In the genomic region with DNA sequence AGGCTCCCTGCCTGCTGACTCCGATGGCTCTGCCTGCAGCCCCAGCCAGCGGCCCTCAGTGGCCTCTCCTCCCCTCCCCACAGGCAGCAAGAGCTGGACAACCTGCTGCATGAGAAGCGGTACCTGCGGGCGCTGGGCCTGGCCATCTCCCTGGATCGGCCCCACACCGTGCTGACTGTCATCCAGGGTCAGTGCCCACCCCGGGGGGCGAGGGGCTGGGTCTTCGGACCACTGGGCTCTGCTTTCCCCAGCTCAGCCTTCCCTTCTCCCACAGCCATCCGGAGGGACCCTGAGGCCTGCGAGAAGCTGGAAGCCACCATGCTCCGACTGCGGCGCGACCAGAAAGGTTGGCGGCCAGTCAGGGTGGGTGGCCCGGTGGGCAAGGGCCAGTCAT, we compare ENCODE assay signal across 31 cellular contexts. TPM values are rescaled to one million over a fixed set of nuclear protein-coding genes. Genes with fewer than 3 reads are reported as not detected.
"Had no signal": no experiment of that assay in that cellular context is flagged by ENCODE, and none has a peak within 500 bp of the region (broad histone marks: within the 10 kb centered on the region; RNA-seq: fewer than 3 reads in every experiment).

No MANE protein-coding gene starts in this region.

- H3K4me3 Mint-ChIP-seq: nephron; neural progenitor cell; stimulated activated memory B cell treated with anti-CD40 and anti-IgM and Interleukin-4, amounts not matched to agents 10 μg/mL and 1 μg/mL and 100 μg/mL, for 72 hours; type B pancreatic cell had no signal

- H3K9me3 Mint-ChIP-seq: naive thymus-derived CD4-positive, alpha-beta T cell; nephron; neural progenitor cell; stimulated activated memory B cell treated with anti-CD40 and anti-IgM and Interleukin-4, amounts not matched to agents 10 μg/mL and 1 μg/mL and 100 μg/mL, for 72 hours; type B pancreatic cell had no signal

- DNase-seq: dermis blood vessel endothelial cell; effector CD4-positive, alpha-beta T cell; foreskin keratinocyte; heart left ventricle; mammary epithelial cell; mesendoderm; midbrain; naive thymus-derived CD4-positive, alpha-beta T cell; nucleus accumbens; spleen; stimulated activated CD4-positive, alpha-beta T cell treated with anti-CD3 and anti-CD28 coated beads, Interleukin-4, amount 100 ng/mL, for 4 hours; stimulated activated naive CD8-positive, alpha-beta T cell treated with anti-CD3 and anti-CD28 coated beads, Interleukin-15, Interleukin-2, amounts not matched to agents 100 U/mL and 50 U/mL, for 24 hours; testis; tibial artery had no signal

- H3K27ac Mint-ChIP-seq: naive thymus-derived CD4-positive, alpha-beta T cell; nephron; neural progenitor cell; stimulated activated memory B cell treated with anti-CD40 and anti-IgM and Interleukin-4, amounts not matched to agents 10 μg/mL and 1 μg/mL and 100 μg/mL, for 72 hours; type B pancreatic cell had no signal

- H3K4me1 ChIP-seq: foreskin keratinocyte had no signal

- H3K9me3 ChIP-seq: gastroesophageal sphincter, heart left ventricle, left lung, prostate gland, spleen, testis, tibial artery had no signal

- H2AFZ ChIP-seq: hepatocyte, neural progenitor cell had no signal

- H3K9ac ChIP-seq: neural progenitor cell had no signal

- ATAC-seq: foreskin keratinocyte; gastroesophageal sphincter; heart left ventricle; left lung; naive thymus-derived CD4-positive, alpha-beta T cell; right cardiac atrium; stimulated activated memory B cell treated with anti-CD40 and anti-IgM and Interleukin-4, amounts not matched to agents 10 μg/mL and 1 μg/mL and 100 μg/mL, for 72 hours; stimulated activated naive CD8-positive, alpha-beta T cell treated with anti-CD3 and anti-CD28 coated beads, Interleukin-15, Interleukin-2, amounts not matched to agents 100 U/mL and 50 U/mL, for 24 hours had no signal

- H3K4me3 ChIP-seq: coronary artery, gastroesophageal sphincter, heart left ventricle, hepatocyte, neural progenitor cell, spleen, testis, tibial artery had no signal

- FAIRE-seq: kidney had no signal

- H3K27me3 ChIP-seq: testis had no signal

- H3K4me2 ChIP-seq: neural progenitor cell had no signal

- H3K27ac ChIP-seq: coronary artery, epithelial cell of prostate, foreskin keratinocyte, gastroesophageal sphincter, heart left ventricle, hepatocyte, left lung, neural progenitor cell, spleen, testis, tibial artery had no signal

- H3K36me3 ChIP-seq: neural progenitor cell had no signal

- H3K36me3 Mint-ChIP-seq: type B pancreatic cell had no signal

RNA-seq across cellular contexts. Expression of gene NOXO1, which starts 3.4 kb away (rescaled TPM):
- total RNA-seq: fibroblast of lung, heart left ventricle, right cardiac atrium, urinary bladder had no signal

RNA-seq across cellular contexts. Expression of gene RNF151, which starts 11.2 kb away (rescaled TPM):
- total RNA-seq: dermis blood vessel endothelial cell, esophagus mucosa, fibroblast of lung, foreskin keratinocyte, gastroesophageal sphincter, heart left ventricle, hepatocyte, kidney, left lung, lower leg skin, mammary epithelial cell, mucosa of gallbladder, right cardiac atrium, spleen, urinary bladder had no signal
- polyA plus RNA-seq: fibroblast of lung; foreskin keratinocyte; heart left ventricle; hepatocyte; naive thymus-derived CD4-positive, alpha-beta T cell; right cardiac atrium; urinary bladder had no signal
